Comparison of ENCODE assay signal across 10 cellular contexts in the genomic region with DNA sequence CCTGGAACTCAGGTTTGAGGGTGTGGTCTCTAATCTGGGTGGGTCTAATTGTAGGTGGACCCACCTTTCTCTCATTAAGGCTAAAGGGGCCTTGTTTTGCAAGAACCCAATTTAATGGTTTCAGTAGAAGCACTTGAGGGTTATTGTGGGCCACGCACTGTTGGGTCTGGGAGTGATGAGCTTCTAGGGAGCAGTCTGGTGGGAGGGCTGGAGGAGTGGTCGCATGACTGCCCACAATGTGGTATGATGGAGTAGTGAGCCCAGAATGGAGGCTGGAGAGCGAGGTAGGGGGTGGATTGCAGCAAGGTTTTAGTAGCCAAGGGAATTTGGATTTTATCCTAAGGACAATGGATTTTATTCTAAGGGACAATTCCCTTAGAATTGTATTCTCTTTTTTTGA. TPM values are rescaled to one million over a fixed set of nuclear protein-coding genes. Genes with fewer than 3 reads are reported as not detected.
DNase-seq lines count a peak whose midpoint lies in the region; ATAC-seq and TF ChIP-seq lines count a peak whose summit lies in the region.
"Had no signal": no experiment of that assay in that cellular context is flagged by ENCODE, and none has a peak within 500 bp of the region (broad histone marks: within the 10 kb centered on the region; RNA-seq: fewer than 3 reads in every experiment).

No MANE protein-coding gene starts in this region.

- H3K9me3 ChIP-seq in Loucy (ENCODE audit: insufficient read depth, low read depth, low read length), result no peaks in the 10 kb centered on the region
- H3K9me3 ChIP-seq in neural progenitor cell (ENCODE audit: low read depth), result no peaks in the 10 kb centered on the region
- H3K9me3 ChIP-seq: SJSA1 had no signal

- H4K20me1 ChIP-seq in Loucy (ENCODE audit: insufficient read depth, low read length, poor library complexity, severe bottlenecking) (peaks cover 51% of the 10 kb centered on the region), neural progenitor cell (ENCODE audit: low read depth) (no peaks in the 10 kb centered on the region)

- H3K9ac ChIP-seq in Loucy (ENCODE audit: low read depth, low read length, poor library complexity, severe bottlenecking) (peak overlapping the region; percentile 97), neural progenitor cell (no peak overlapping the region)

- peak overlapping the region in 3 of 5 experiments; percentile 10 to 91 (median 87) for H3K27ac Mint-ChIP-seq in brain
- no peak overlapping the region for H3K27ac Mint-ChIP-seq in neural progenitor cell

- H3K4me3 Mint-ChIP-seq in brain (peak overlapping the region; percentile 93 to 97 (median 96)), neural progenitor cell (peak overlapping the region; percentile 95)

- H3K79me2 ChIP-seq in Loucy (ENCODE audit: insufficient read depth, low read length) (peaks cover 75% of the 10 kb centered on the region), neural progenitor cell (ENCODE audit: low read depth) (peaks cover 37% of the 10 kb centered on the region)

- H3K9me3 Mint-ChIP-seq in brain, result peaks cover 3 to 10% (median 8%) of the 10 kb centered on the region in 5 experiments
- H3K9me3 Mint-ChIP-seq in neural progenitor cell, result peaks cover 9% of the 10 kb centered on the region

- H3K4me3 ChIP-seq in Loucy (ENCODE audit: low read length, poor library complexity, severe bottlenecking) (peak overlapping the region; percentile 99), neural progenitor cell (no peak overlapping the region)

- H3K27me3 Mint-ChIP-seq in brain (peaks cover 9% of the 10 kb centered on the region), neural progenitor cell (ENCODE audit: insufficient read depth, low read depth) (peaks cover 6% of the 10 kb centered on the region)

- no peak overlapping the region for H3K27ac ChIP-seq in neural progenitor cell
- H3K27ac ChIP-seq: SJSA1 had no signal

- H3F3A ChIP-seq in Loucy (ENCODE audit: low read depth), result no peaks in the 10 kb centered on the region
- peaks cover 7% of the 10 kb centered on the region for H3F3A ChIP-seq in neural progenitor cell (ENCODE audit: low read depth)

- peaks cover 52% of the 10 kb centered on the region for H3K36me3 Mint-ChIP-seq in brain
- H3K36me3 Mint-ChIP-seq in neural progenitor cell, result peaks cover 19% of the 10 kb centered on the region

- TF ChIP-seq CTCF in Loucy (conservative IDR thresholded peaks at IDR 0.05; ENCODE audit: low read length) (no peak), brain (conservative IDR thresholded peaks at IDR 0.05) (no peak), neural progenitor cell (IDR thresholded peaks at IDR 0.05) (no peak)

- H3K4me2 ChIP-seq in Loucy (ENCODE audit: low read depth, low read length, poor library complexity, severe bottlenecking) (peak overlapping the region; percentile 96), neural progenitor cell (no peak overlapping the region)

- no peaks in the 10 kb centered on the region for H3K9me2 ChIP-seq in Loucy (replicated peaks; ENCODE audit: low read depth, low read length)

- H3K4me1 Mint-ChIP-seq in brain (peaks cover 33% of the 10 kb centered on the region), neural progenitor cell (peaks cover 27% of the 10 kb centered on the region)

- no peak overlapping the region for H2AFZ ChIP-seq in Loucy (ENCODE audit: low read length)
- H2AFZ ChIP-seq in neural progenitor cell (replicated peaks), result no peak overlapping the region

- DNase-seq in DMS79 treated with DMSO at 0.1 percent for 48 hours (lab: John Stamatoyannopoulos, UW) (peak; percentile 18), neural progenitor cell (ENCODE audit: low spot score) (no peak), NCI-H526 (lab: John Stamatoyannopoulos, UW) (no peak)
- DNase-seq: NCI-H2171 treated with DMSO at 0.1 percent for 48 hours had no signal

- peaks cover 45% of the 10 kb centered on the region for H3K4me1 ChIP-seq in Loucy (ENCODE audit: insufficient read depth, low read length, poor library complexity, severe bottlenecking)
- H3K4me1 ChIP-seq in neural progenitor cell, result peaks cover 14% of the 10 kb centered on the region

- no peaks in the 10 kb centered on the region for H3K36me3 ChIP-seq in Loucy (ENCODE audit: insufficient read depth, low read length)
- H3K36me3 ChIP-seq in neural progenitor cell, result no peaks in the 10 kb centered on the region

- ATAC-seq in HG03139 (IDR thresholded peaks at IDR 0.05; ENCODE audit: unreplicated experiment) (no peak), GM21529 (IDR thresholded peaks at IDR 0.05; ENCODE audit: unreplicated experiment) (no peak)

- H3K27me3 ChIP-seq in Loucy (ENCODE audit: insufficient read depth, low read length, poor library complexity, severe bottlenecking) (no peaks in the 10 kb centered on the region), neural progenitor cell (no peaks in the 10 kb centered on the region)
- H3K27me3 ChIP-seq: SJSA1 had no signal

RNA-seq across cellular contexts. Expression of a gene that starts 2.7 kb away (rescaled TPM):
- 18.9 TPM for polyA plus RNA-seq in brain (ENCODE audit: insufficient read depth, low read depth, low replicate concordance)
- 11.7 and 14.9 TPM in 2 replicates for total RNA-seq in neural progenitor cell (ENCODE audit: low replicate concordance)

RNA-seq across cellular contexts. Expression of a gene that starts 41.7 kb away (rescaled TPM):
- polyA plus RNA-seq in brain (ENCODE audit: insufficient read depth, low read depth, low replicate concordance), result 1.9 TPM
- not detected in 2 replicates for total RNA-seq in neural progenitor cell (ENCODE audit: low replicate concordance)
- total RNA-seq: G401 had no signal
